In the genomic region with DNA sequence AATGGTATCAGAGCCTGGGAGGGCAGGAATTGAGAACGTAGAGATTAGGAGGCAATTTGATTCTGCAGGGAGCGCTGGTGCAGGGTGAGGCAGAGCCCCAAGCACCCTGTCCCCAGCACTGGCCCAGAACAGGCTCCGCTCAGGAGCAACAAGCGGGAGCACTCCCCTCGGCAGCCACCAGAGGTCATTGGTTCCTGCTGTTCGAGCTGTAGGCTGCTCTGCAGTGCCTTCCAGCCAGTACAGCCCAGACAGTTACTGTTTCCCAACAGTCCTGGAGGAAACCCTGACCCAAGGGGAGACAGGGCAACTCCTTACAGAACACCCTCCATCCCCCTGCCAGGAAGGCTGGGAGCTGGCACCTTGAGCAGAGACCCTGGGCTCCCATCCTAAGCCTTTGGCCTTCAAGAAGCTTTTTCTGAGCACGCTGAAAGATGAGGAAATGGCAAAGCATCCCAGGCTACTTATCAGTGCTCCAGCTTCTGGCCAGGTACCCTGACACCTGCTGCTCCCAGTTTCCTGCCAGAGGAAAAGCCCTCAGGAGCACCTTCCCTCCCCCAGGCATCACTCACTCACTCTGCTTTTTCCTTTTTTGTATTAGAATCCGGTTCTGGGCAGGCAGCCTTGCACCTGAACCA, we compare ENCODE assay signal across 8 cellular contexts.
A peak's percentile ranks its signal among the peaks of the same experiment; 100 is the strongest.
DNase-seq lines count a peak whose midpoint lies in the region; ATAC-seq, FAIRE-seq and TF ChIP-seq lines count a peak whose summit lies in the region.

No MANE protein-coding gene starts in this region.

- H4K91ac ChIP-seq in H1 (replicated peaks; ENCODE audit: insufficient read length, low read length): peak overlapping the region; percentile 78

- H3K4me3 Mint-ChIP-seq in activated CD8-positive, alpha-beta T cell treated with anti-CD3 and anti-CD28 coated beads, Interleukin-2, amount 10 ng/mL, durations not matched to agents 7 days and 5 days: no peak overlapping the region

- H3K4me1 ChIP-seq in BE2C: peaks cover 17% of the 10 kb centered on the region
- H3K4me1 ChIP-seq in H1 (replicated peaks in 1 of 4; ENCODE audit: control insufficient read depth in 3 of 4, insufficient read depth in 4 of 4, low read length in 3 of 4): peaks cover 33 to 58% (median 36%) of the 10 kb centered on the region in 4 experiments

- H2AK5ac ChIP-seq in H1 (ENCODE audit: low read depth, low read length): no peak overlapping the region

- CTCF ChIA-PET in activated CD8-positive, alpha-beta T cell treated with anti-CD3 and anti-CD28 coated beads, Interleukin-2, amount 10 ng/mL, durations not matched to agents 7 days and 5 days (lab: Charles Lee): interaction anchor here (0.6 to 2.0 kb wide), 21 partner anchors 17 to 730 kb away, joined by 3 to 14 read pairs (median 5); no protein-coding TSS in a partner anchor
- CTCF ChIA-PET in H1 (lab: Charles Lee; ENCODE audit: partially characterized antibody): interaction anchor here (0.7 to 11.8 kb wide), 38 partner anchors 9 to 468 kb away, joined by 3 to 158 read pairs (median 4); a partner anchor contains a TSS

- peak overlapping the region; percentile 89 for H2BK15ac ChIP-seq in H1 (ENCODE audit: low read length)

- no peak overlapping the region; the same call in 1 of the 2 replicates for H3K27ac ChIP-seq in H1 (ENCODE audit: low read depth, low read length)

- no peak for TF ChIP-seq EP300 in H1 (IDR thresholded peaks at IDR 0.05; ENCODE audit: borderline replicate concordance in 1 of 2, low read depth in 2 of 2, low read length in 2 of 2)

- no peak overlapping the region for H3K56ac ChIP-seq in H1 (replicated peaks; ENCODE audit: insufficient read length, low read depth, low read length)

- H2AFZ ChIP-seq in H1 (ENCODE audit: low read length): no peak overlapping the region

- peak; percentile 88 for DNase-seq in BE2C
- DNase-seq in NCI-H82 (lab: John Stamatoyannopoulos, UW): peak; percentile 91
- DNase-seq in activated CD8-positive, alpha-beta T cell treated with anti-CD3 and anti-CD28 coated beads, Interleukin-2, amount 10 ng/mL, durations not matched to agents 7 days and 5 days: peak; percentile 76
- DNase-seq in H1 (ENCODE audit: low read depth in 1 of 2, low spot score in 2 of 2): peak; percentile 69 to 92
- peak; percentile 78 for DNase-seq in mucosa of gallbladder (ENCODE audit: low spot score)
- peak; percentile 13 to 39 for DNase-seq in stimulated activated CD8-positive, alpha-beta memory T cell treated with anti-CD3 and anti-CD28 coated beads, Interleukin-7, amount 100 ng/mL, for 1 hour (ENCODE audit: low read depth in 2 of 2)

- 0 out of 2 replicates have a peak, but pooled peaks cover 2% of the 10 kb centered on the region for H3K79me1 ChIP-seq in H1 (ENCODE audit: low read depth, low read length)

- peak overlapping the region in 1 of 2 experiments; percentile 55; a peak in 2 of 4 replicates for H3K4me2 ChIP-seq in H1 (ENCODE audit: insufficient read depth in 1 of 2, low read depth in 2 of 2, low read length in 2 of 2)

- POLR2A ChIA-PET in activated CD8-positive, alpha-beta T cell treated with anti-CD3 and anti-CD28 coated beads, Interleukin-2, amount 10 ng/mL, durations not matched to agents 7 days and 5 days (lab: Charles Lee): no interaction called here
- POLR2A ChIA-PET in H1 (lab: Charles Lee; ENCODE audit: partially characterized antibody): interaction anchor here (0.7 to 3.7 kb wide), 3 partner anchors 9 to 67 kb away, joined by 3 to 23 read pairs (median 4); no protein-coding TSS in a partner anchor

- no peaks in the 10 kb centered on the region for H3K9me3 ChIP-seq in BE2C
- H3K9me3 ChIP-seq in H1 (ENCODE audit: insufficient read depth in 2 of 2, low read depth in 1 of 2, low read length in 1 of 2): no peaks in the 10 kb centered on the region

- no peak overlapping the region for H4K5ac ChIP-seq in H1 (ENCODE audit: insufficient read length, low read depth, low read length)

- H3K79me2 ChIP-seq in H1 (ENCODE audit: control insufficient read depth in 1 of 2, insufficient read depth in 2 of 2, low read length in 2 of 2): no peaks in the 10 kb centered on the region; a peak in 1 of 4 replicates

- ATAC-seq in GM19035 (IDR thresholded peaks at IDR 0.05; ENCODE audit: unreplicated experiment) (peak; percentile 79), HG03469 (IDR thresholded peaks at IDR 0.05; ENCODE audit: unreplicated experiment) (peak; percentile 74)
- peak; percentile 87 for ATAC-seq in activated CD8-positive, alpha-beta T cell treated with anti-CD3 and anti-CD28 coated beads, Interleukin-2, amount 10 ng/mL, durations not matched to agents 7 days and 5 days

- peak overlapping the region; percentile 84; the same call in 1 of the 2 replicates for H2BK5ac ChIP-seq in H1 (ENCODE audit: low read depth, low read length)

- FAIRE-seq in H1 (lab: Jason Lieb, UNC): no peak

- H3K4ac ChIP-seq in H1 (replicated peaks; ENCODE audit: insufficient read length, low read depth, low read length): peak overlapping the region; percentile 59

- 0 out of 2 replicates have a peak overlapping the region, but pooled peaks have one; percentile 55 for H2BK20ac ChIP-seq in H1 (ENCODE audit: low read length)

- 0 out of 7 replicates have a peak overlapping the region, but pooled peaks of 1 of the 4 experiments have one; percentile 0 for H3K9ac ChIP-seq in H1 (replicated peaks in 1 of 4; ENCODE audit: extremely low read depth in 1 of 4, low read depth in 3 of 4, low read length in 3 of 4)

- H3K9me3 Mint-ChIP-seq in activated CD8-positive, alpha-beta T cell treated with anti-CD3 and anti-CD28 coated beads, Interleukin-2, amount 10 ng/mL, durations not matched to agents 7 days and 5 days (ENCODE audit: insufficient read depth): no peaks in the 10 kb centered on the region

- H3K27ac Mint-ChIP-seq in activated CD8-positive, alpha-beta T cell treated with anti-CD3 and anti-CD28 coated beads, Interleukin-2, amount 10 ng/mL, durations not matched to agents 7 days and 5 days: no peak overlapping the region

- H3K36me3 ChIP-seq in BE2C (no peaks in the 10 kb centered on the region), H1 (ENCODE audit: control insufficient read depth in 2 of 4, insufficient read depth in 4 of 4, low read length in 3 of 4) (no peaks in the 10 kb centered on the region)

- H3K14ac ChIP-seq in H1 (ENCODE audit: insufficient read length): no peak overlapping the region

- WGBS in H1 (ENCODE audit: extremely low coverage in 1 of 2, insufficient coverage in 1 of 2, insufficient read length in 1 of 2, insufficient replicate concordance in 2 of 2, low coverage in 1 of 2, low lambda C conversion rate in 2 of 2, missing lambda C conversion rate in 1 of 2), 2 experiments: 12% methylated on average over 8 of the region's 8 CpGs; no CpG with 5 or more reads in 1 of the 2 experiments

- peak overlapping the region; percentile 36 for H2BK120ac ChIP-seq in H1 (replicated peaks; ENCODE audit: low read depth, low read length)

- TF ChIP-seq RAD21 in H1 (IDR thresholded peaks at IDR 0.05 in 1 of 2, conservative IDR thresholded peaks at IDR 0.05 in 1 of 2; ENCODE audit: low read depth in 2 of 2, low read length in 2 of 2): peak; percentile 90 to 92

- H4K8ac ChIP-seq in H1 (ENCODE audit: extremely low read depth, insufficient read depth, low read length): no peak overlapping the region; the same call in 1 of the 2 replicates

- peak overlapping the region; percentile 90; the same call in 1 of the 2 replicates for H2BK12ac ChIP-seq in H1 (ENCODE audit: low read depth, low read length)

- H3K4me1 Mint-ChIP-seq in activated CD8-positive, alpha-beta T cell treated with anti-CD3 and anti-CD28 coated beads, Interleukin-2, amount 10 ng/mL, durations not matched to agents 7 days and 5 days (ENCODE audit: low read depth): peaks cover 5% of the 10 kb centered on the region

- TF ChIP-seq POLR2A in H1 (IDR thresholded peaks at IDR 0.05; ENCODE audit: control extremely low read depth in 1 of 2, low read depth in 2 of 2, low read length in 2 of 2): no peak

- no peaks in the 10 kb centered on the region for H3K27me3 Mint-ChIP-seq in activated CD8-positive, alpha-beta T cell treated with anti-CD3 and anti-CD28 coated beads, Interleukin-2, amount 10 ng/mL, durations not matched to agents 7 days and 5 days (ENCODE audit: low read depth)

- TF ChIP-seq CTCF in BE2C (IDR thresholded peaks at IDR 0.05; ENCODE audit: low read depth, low read length) (peak; percentile 93), H1 (IDR thresholded peaks at IDR 0.05; ENCODE audit: control extremely low read depth in 1 of 3, insufficient read depth in 1 of 3, low read depth in 1 of 3, low read length in 3 of 3) (peak; percentile 90 to 97 (median 96))

- H4K20me1 ChIP-seq in H1 (replicated peaks in 1 of 2; ENCODE audit: control insufficient read depth in 1 of 2, insufficient read depth in 2 of 2, low read length in 2 of 2): no peaks in the 10 kb centered on the region

- no peak overlapping the region for H3K23ac ChIP-seq in H1 (ENCODE audit: insufficient read length)

- no peaks in the 10 kb centered on the region for H3K23me2 ChIP-seq in H1 (ENCODE audit: low read depth, low read length)

- no peaks in the 10 kb centered on the region for H3K36me3 Mint-ChIP-seq in activated CD8-positive, alpha-beta T cell treated with anti-CD3 and anti-CD28 coated beads, Interleukin-2, amount 10 ng/mL, durations not matched to agents 7 days and 5 days (ENCODE audit: low read depth)

- H3K18ac ChIP-seq in H1 (ENCODE audit: extremely low read depth, low read length): peak overlapping the region; percentile 85

- no peaks in the 10 kb centered on the region for H3K27me3 ChIP-seq in BE2C
- no peaks in the 10 kb centered on the region; a peak in 1 of 7 replicates for H3K27me3 ChIP-seq in H1 (replicated peaks in 1 of 4; ENCODE audit: control insufficient read depth in 3 of 4, extremely low read depth in 1 of 4, insufficient read depth in 3 of 4, low read length in 3 of 4)

- H3K4me3 ChIP-seq in BE2C (ENCODE audit: low read depth, low read length) (no peak overlapping the region), H1 (ENCODE audit: extremely low read depth in 1 of 4, insufficient read depth in 2 of 4, low read depth in 3 of 4, low read length in 4 of 4) (no peak overlapping the region)

TF ChIP-seq in H1, 55 proteins besides CTCF, POLR2A, EP300 and RAD21 (continues in another document):
- no peak for TF ChIP-seq SP1 (IDR thresholded peaks at IDR 0.05; ENCODE audit: low read depth, low read length)
- no peak for TF ChIP-seq JUND (IDR thresholded peaks at IDR 0.05; ENCODE audit: low read length)
- no peak for TF ChIP-seq BRCA1 (IDR thresholded peaks at IDR 0.05; ENCODE audit: low read depth, low read length)
- peak; percentile 54 for TF ChIP-seq CEBPB (IDR thresholded peaks at IDR 0.05; ENCODE audit: low read depth, low read length)
- TF ChIP-seq TEAD4 (IDR thresholded peaks at IDR 0.05; ENCODE audit: low read depth, low read length): no peak
- no peak for TF ChIP-seq NRF1 (IDR thresholded peaks at IDR 0.05; ENCODE audit: low read depth, low read length)
- no peak for TF ChIP-seq SUZ12 (IDR thresholded peaks at IDR 0.05; ENCODE audit: low read length)
- TF ChIP-seq YY1 (IDR thresholded peaks at IDR 0.05; ENCODE audit: low read depth, low read length): peak; percentile 24; the same call in 1 of the 2 replicates
- TF ChIP-seq, protein P1, sequence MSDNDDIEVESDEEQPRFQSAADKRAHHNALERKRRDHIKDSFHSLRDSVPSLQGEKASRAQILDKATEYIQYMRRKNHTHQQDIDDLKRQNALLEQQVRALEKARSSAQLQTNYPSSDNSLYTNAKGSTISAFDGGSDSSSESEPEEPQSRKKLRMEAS (IDR thresholded peaks at IDR 0.05): no peak

Comparison
In these comparisons a context has a peak if more than half of its experiments do, and no peak if none do; other contexts are left out.
1. DNase-seq: peak in every context shown above with its lines; median percentile 91 in NCI-H82; 88 in BE2C; 80 in H1; 78 in mucosa of gallbladder; 76 in activated CD8-positive, alpha-beta T cell treated with anti-CD3 and anti-CD28 coated beads, Interleukin-2, amount 10 ng/mL, durations not matched to agents 7 days and 5 days; 26 in stimulated activated CD8-positive, alpha-beta memory T cell treated with anti-CD3 and anti-CD28 coated beads, Interleukin-7, amount 100 ng/mL, for 1 hour.